In the genomic region with DNA sequence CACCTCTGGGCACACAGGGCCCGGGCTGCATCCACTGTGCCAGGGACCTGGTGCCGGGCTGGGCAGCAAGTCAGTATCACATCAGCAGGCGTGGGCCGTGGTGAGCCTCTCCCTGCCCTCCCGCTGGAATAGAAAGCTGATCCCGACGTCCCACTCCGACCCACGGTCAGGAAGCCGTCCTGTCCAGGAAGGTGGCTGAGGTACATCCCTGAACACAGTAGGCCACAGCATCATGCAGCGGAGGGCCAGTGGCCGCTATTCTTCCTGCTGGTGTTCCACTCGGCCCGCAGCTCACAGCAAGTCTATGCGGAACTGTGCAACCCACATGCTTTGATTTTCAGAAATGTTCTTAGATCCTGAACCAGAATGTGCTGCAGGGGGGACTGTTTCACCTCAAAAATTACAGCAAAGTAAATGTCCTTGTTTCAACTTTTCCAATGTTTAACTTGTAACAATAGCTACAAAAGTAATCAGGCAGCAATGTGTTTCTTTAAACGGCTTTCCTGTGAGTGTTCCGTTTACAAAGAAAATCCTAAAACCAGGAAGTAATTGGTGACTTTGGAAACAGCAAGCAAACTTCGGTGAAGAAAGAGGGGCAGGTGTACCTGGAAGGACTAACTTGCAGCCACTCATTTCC, we compare ENCODE assay signal across 8 cellular contexts. TPM values are rescaled to one million over a fixed set of nuclear protein-coding genes. Genes with fewer than 3 reads are reported as not detected.
A peak's percentile ranks its signal among the peaks of the same experiment; 100 is the strongest.
DNase-seq lines count a peak whose midpoint lies in the region; ATAC-seq, FAIRE-seq and TF ChIP-seq lines count a peak whose summit lies in the region.

No MANE protein-coding gene starts in this region.

- H2AFZ ChIP-seq in OCI-LY3 (ENCODE audit: low read depth, low read length) (no peak overlapping the region), endothelial cell of umbilical vein (ENCODE audit: low read depth, low read length) (peak overlapping the region; percentile 55)

- H3K9ac ChIP-seq in BLaER1 treated with 17β-estradiol and CSF1 and Interleukin-3, amounts not matched to agents 10 nM and 100 nM = peak overlapping the region; percentile 22 to 86 (median 81); a peak in 21 of 22 replicates
- H3K9ac ChIP-seq in OCI-LY3 (ENCODE audit: low read length) (peak overlapping the region; percentile 29), endothelial cell of umbilical vein (replicated peaks; ENCODE audit: extremely low read depth, insufficient read depth, low read length) (peak overlapping the region; percentile 85)

- peaks cover 2% of the 10 kb centered on the region for H3K27me3 Mint-ChIP-seq in neural crest cell (ENCODE audit: low read depth)

- H3K9me1 ChIP-seq in endothelial cell of umbilical vein (replicated peaks; ENCODE audit: control insufficient read depth, extremely low read depth, insufficient read depth, low read length) = no peaks in the 10 kb centered on the region

- H3K9me3 Mint-ChIP-seq in neural crest cell = no peaks in the 10 kb centered on the region

- H3K79me2 ChIP-seq in OCI-LY3 (ENCODE audit: low read length) (no peaks in the 10 kb centered on the region), endothelial cell of umbilical vein (ENCODE audit: control insufficient read depth, insufficient read depth, low read length) (no peaks in the 10 kb centered on the region)

- H3K36me3 ChIP-seq in BLaER1 treated with 17β-estradiol and CSF1 and Interleukin-3, amounts not matched to agents 10 nM and 100 nM = no peaks in the 10 kb centered on the region
- H3K36me3 ChIP-seq in OCI-LY3 (replicated peaks; ENCODE audit: low read depth, low read length) = no peaks in the 10 kb centered on the region
- no peaks in the 10 kb centered on the region for H3K36me3 ChIP-seq in endothelial cell of umbilical vein (ENCODE audit: control insufficient read depth in 2 of 2, extremely low read depth in 1 of 2, insufficient read depth in 2 of 2, low read length in 2 of 2)

- dilution Hi-C loops in endothelial cell of umbilical vein (cut with MboI; ENCODE audit: extremely low pct_ligation_motif_present, low sequenced_read_pairs) = no loop called here

- peaks cover 57 to 70% (median 69%) of the 10 kb centered on the region in 10 experiments for H3K4me1 ChIP-seq in BLaER1 treated with 17β-estradiol and CSF1 and Interleukin-3, amounts not matched to agents 10 nM and 100 nM
- H3K4me1 ChIP-seq in OCI-LY3 (ENCODE audit: low read length) = peaks cover 20% of the 10 kb centered on the region
- peaks cover 16% of the 10 kb centered on the region for H3K4me1 ChIP-seq in endothelial cell of umbilical vein (ENCODE audit: control insufficient read depth, extremely low read depth, insufficient read depth, low read length)

- POLR2A ChIA-PET in endothelial cell of umbilical vein (lab: Charles Lee) (no interaction called here), HEK293T (lab: Yijun Ruan, JAX) (interaction anchor here (1.0 kb wide), 1 partner anchor 13 kb away, joined by 3 read pairs; no protein-coding TSS in a partner anchor)

- TF ChIP-seq CTCF in OCI-LY3 (IDR thresholded peaks at IDR 0.05; ENCODE audit: low read depth, low read length) = no peak
- no peak for TF ChIP-seq CTCF in endothelial cell of umbilical vein (IDR thresholded peaks at IDR 0.05; ENCODE audit: extremely low read depth in 1 of 2, insufficient read depth in 1 of 2, low read depth in 1 of 2, low read length in 2 of 2)
- TF ChIP-seq CTCF in neural crest cell (conservative IDR thresholded peaks at IDR 0.05) = no peak

- no peak for ATAC-seq in GM21786 (IDR thresholded peaks at IDR 0.05; ENCODE audit: unreplicated experiment)

- peaks cover 0 to 69% (median 37%) of the 10 kb centered on the region in 11 experiments; a peak in 16 of 22 replicates for H4K20me1 ChIP-seq in BLaER1 treated with 17β-estradiol and CSF1 and Interleukin-3, amounts not matched to agents 10 nM and 100 nM
- H4K20me1 ChIP-seq in OCI-LY3 (ENCODE audit: insufficient read depth, low read length) (no peaks in the 10 kb centered on the region; the same call in 1 of the 2 replicates), endothelial cell of umbilical vein (replicated peaks; ENCODE audit: control insufficient read depth, extremely low read depth, insufficient read depth, low read length) (no peaks in the 10 kb centered on the region)

- peak overlapping the region in 10 of 11 experiments; percentile 65 to 80 (median 71); a peak in 21 of 22 replicates for H3K27ac ChIP-seq in BLaER1 treated with 17β-estradiol and CSF1 and Interleukin-3, amounts not matched to agents 10 nM and 100 nM
- peak overlapping the region; percentile 6; the same call in 1 of the 2 replicates for H3K27ac ChIP-seq in OCI-LY3 (ENCODE audit: low read length)
- peak overlapping the region; percentile 54 for H3K27ac ChIP-seq in endothelial cell of umbilical vein (ENCODE audit: insufficient read depth, low read depth, low read length)

- peak overlapping the region; percentile 94 to 100 (median 100) for H3K4me2 ChIP-seq in BLaER1 treated with 17β-estradiol and CSF1 and Interleukin-3, amounts not matched to agents 10 nM and 100 nM
- H3K4me2 ChIP-seq in OCI-LY3 (ENCODE audit: low read length) (peak overlapping the region; percentile 79), endothelial cell of umbilical vein (ENCODE audit: insufficient read depth, low read length) (peak overlapping the region; percentile 86)

- FAIRE-seq in endothelial cell of umbilical vein (lab: Jason Lieb, UNC) = peak; percentile 52

- intact Hi-C loops in endothelial cell of umbilical vein (cut with micrococcal nuclease) = loop anchor here (1.0 to 2.0 kb wide), 2 partner anchors 17 to 50 kb away; no protein-coding TSS in a partner anchor

- DNase-seq in endothelial cell of umbilical vein (ENCODE audit: low read depth, low spot score) = no peak
- DNase-seq in neural crest cell (ENCODE audit: low read depth, low spot score) = no peak
- no peak for DNase-seq in AG20443 (ENCODE audit: low spot score)
- no peak for DNase-seq in HEK293T (ENCODE audit: extremely low spot score)
- no peak for DNase-seq in HCEC 1CT

- no peaks in the 10 kb centered on the region; a peak in 2 of 22 replicates for H3K27me3 ChIP-seq in BLaER1 treated with 17β-estradiol and CSF1 and Interleukin-3, amounts not matched to agents 10 nM and 100 nM
- H3K27me3 ChIP-seq in OCI-LY3 (ENCODE audit: low read depth, low read length) (no peaks in the 10 kb centered on the region), endothelial cell of umbilical vein (ENCODE audit: control insufficient read depth in 2 of 2, insufficient read depth in 2 of 2, low read length in 2 of 2) (no peaks in the 10 kb centered on the region)

- H3K4me3 ChIP-seq in BLaER1 treated with 17β-estradiol and CSF1 and Interleukin-3, amounts not matched to agents 10 nM and 100 nM = peak overlapping the region; percentile 66 to 80 (median 70); a peak in 18 of 20 replicates
- peak overlapping the region; percentile 74 for H3K4me3 ChIP-seq in OCI-LY3 (ENCODE audit: low read length)
- peak overlapping the region; percentile 16 to 57 (median 22) for H3K4me3 ChIP-seq in endothelial cell of umbilical vein (replicated peaks in 1 of 3; ENCODE audit: insufficient read depth in 1 of 3, low read depth in 1 of 3, low read length in 3 of 3)

- peak overlapping the region; percentile 72 for H3K4me3 Mint-ChIP-seq in neural crest cell

- no peak for TF ChIP-seq POLR2A in endothelial cell of umbilical vein (IDR thresholded peaks at IDR 0.05; ENCODE audit: low read depth, low read length)

- no peaks in the 10 kb centered on the region for H3K9me3 ChIP-seq in BLaER1 treated with 17β-estradiol and CSF1 and Interleukin-3, amounts not matched to agents 10 nM and 100 nM (replicated peaks in 1 of 11)
- no peaks in the 10 kb centered on the region for H3K9me3 ChIP-seq in OCI-LY3 (ENCODE audit: insufficient read depth, low read length)
- H3K9me3 ChIP-seq in endothelial cell of umbilical vein (replicated peaks; ENCODE audit: control insufficient read depth, insufficient read depth, low read length) = no peaks in the 10 kb centered on the region

- H3K4me1 Mint-ChIP-seq in neural crest cell = peaks cover 40% of the 10 kb centered on the region

- BruUV-seq in endothelial cell of umbilical vein (replicated peaks; lab: Mats Ljungman, UMichigan) = no TSS peak

- H3K36me3 Mint-ChIP-seq in neural crest cell (ENCODE audit: low read depth) = peaks cover 3% of the 10 kb centered on the region

- CTCF ChIA-PET in endothelial cell of umbilical vein (lab: Charles Lee) = interaction anchor here (0.9 to 4.6 kb wide), 12 partner anchors 10 to 80 kb away, joined by 3 to 46 read pairs (median 9); no protein-coding TSS in a partner anchor
- CTCF ChIA-PET in HEK293T (lab: Yijun Ruan, JAX) = interaction anchor here (1.0 to 2.0 kb wide), 2 partner anchors 50 to 133 kb away, joined by 4 to 6 read pairs; no protein-coding TSS in a partner anchor

- peak overlapping the region; percentile 87 for H3K27ac Mint-ChIP-seq in neural crest cell (ENCODE audit: unreplicated experiment)

TF ChIP-seq in endothelial cell of umbilical vein, 7 proteins besides CTCF, POLR2A, EP300 and RAD21 (continues in another document):
- TF ChIP-seq EZH2 (IDR thresholded peaks at IDR 0.05; ENCODE audit: borderline replicate concordance, low read depth, low read length, severe bottlenecking) (no peak), JUN (IDR thresholded peaks at IDR 0.05; ENCODE audit: borderline replicate concordance, insufficient read depth, insufficient read length, low read depth) (no peak)

TF ChIP-seq in HEK293T, 16 proteins besides CTCF, POLR2A, EP300 and RAD21 (continues in another document):
- TF ChIP-seq L3MBTL2 (conservative IDR thresholded peaks at IDR 0.05) = no peak
- no peak for TF ChIP-seq SUZ12 (IDR thresholded peaks at IDR 0.05)
- TF ChIP-seq ELF4 (IDR thresholded peaks at IDR 0.05) = no peak
- TF ChIP-seq ARNT (IDR thresholded peaks at IDR 0.05) = no peak

RNA-seq across cellular contexts. Expression of a gene that starts 0.7 kb away (rescaled TPM):
- total RNA-seq in endothelial cell of umbilical vein (11.7 and 18.5 TPM in 2 replicates), neural crest cell (0.41 TPM in 1 of 2 replicates, not detected in the other)
- 44.8 and 76.6 TPM in 2 replicates for polyA plus RNA-seq in endothelial cell of umbilical vein
- 22.7 and 26.9 TPM in 2 replicates for polyA plus RNA-seq in endothelial cell of umbilical vein (2011; cell fraction: cytosol; rRNA removed)
- polyA plus RNA-seq in endothelial cell of umbilical vein (2011; cell fraction: nucleus; rRNA removed) = 11.8 and 16.1 TPM in 2 replicates
- 1.8 and 2.0 TPM in 2 replicates for polyA plus RNA-seq in endothelial cell of umbilical vein (2012)
- 26.1 and 33.9 TPM in 2 replicates for polyA minus RNA-seq in endothelial cell of umbilical vein
- not detected for polyA minus RNA-seq in endothelial cell of umbilical vein (2011; cell fraction: cytosol; rRNA and poly(A)+ RNA removed)
- 12.3 and 18.3 TPM in 2 replicates for polyA minus RNA-seq in endothelial cell of umbilical vein (2011; cell fraction: nucleus; rRNA and poly(A)+ RNA removed)

RNA-seq across cellular contexts. Expression of a gene that starts 44.2 kb away (rescaled TPM):
- total RNA-seq in endothelial cell of umbilical vein (0.25 and 0.77 TPM in 2 replicates), neural crest cell (0.91 and 1.1 TPM in 2 replicates)
- 2.3 and 3.1 TPM in 2 replicates for polyA plus RNA-seq in endothelial cell of umbilical vein
- polyA plus RNA-seq in endothelial cell of umbilical vein (2011; cell fraction: cytosol; rRNA removed) = 0.89 and 1.2 TPM in 2 replicates
- polyA plus RNA-seq in endothelial cell of umbilical vein (2011; cell fraction: nucleus; rRNA removed) = 1.8 and 2.6 TPM in 2 replicates
- 0.74 and 1.2 TPM in 2 replicates for polyA plus RNA-seq in endothelial cell of umbilical vein (2012)
- polyA minus RNA-seq in endothelial cell of umbilical vein = 1.00 and 1.6 TPM in 2 replicates
- polyA minus RNA-seq in endothelial cell of umbilical vein (2011; cell fraction: cytosol; rRNA and poly(A)+ RNA removed) = 4.1 TPM
- polyA minus RNA-seq in endothelial cell of umbilical vein (2011; cell fraction: nucleus; rRNA and poly(A)+ RNA removed) = 0.34 and 0.48 TPM in 2 replicates

Comparison
In these comparisons a context has a peak if more than half of its experiments do, and no peak if none do; other contexts are left out.
1. H3K27ac ChIP-seq: peak in every context shown above with its lines; median percentile 71 in BLaER1 treated with 17β-estradiol and CSF1 and Interleukin-3, amounts not matched to agents 10 nM and 100 nM; 54 in endothelial cell of umbilical vein; 6 in OCI-LY3.
2. H3K4me3 ChIP-seq: peak in every context shown above with its lines; median percentile 74 in OCI-LY3; 70 in BLaER1 treated with 17β-estradiol and CSF1 and Interleukin-3, amounts not matched to agents 10 nM and 100 nM; 22 in endothelial cell of umbilical vein.
3. H3K9ac ChIP-seq: peak in every context shown above with its lines; median percentile 85 in endothelial cell of umbilical vein; 81 in BLaER1 treated with 17β-estradiol and CSF1 and Interleukin-3, amounts not matched to agents 10 nM and 100 nM; 29 in OCI-LY3.